ENCODE assay signal across 8 cellular contexts in the genomic region with DNA sequence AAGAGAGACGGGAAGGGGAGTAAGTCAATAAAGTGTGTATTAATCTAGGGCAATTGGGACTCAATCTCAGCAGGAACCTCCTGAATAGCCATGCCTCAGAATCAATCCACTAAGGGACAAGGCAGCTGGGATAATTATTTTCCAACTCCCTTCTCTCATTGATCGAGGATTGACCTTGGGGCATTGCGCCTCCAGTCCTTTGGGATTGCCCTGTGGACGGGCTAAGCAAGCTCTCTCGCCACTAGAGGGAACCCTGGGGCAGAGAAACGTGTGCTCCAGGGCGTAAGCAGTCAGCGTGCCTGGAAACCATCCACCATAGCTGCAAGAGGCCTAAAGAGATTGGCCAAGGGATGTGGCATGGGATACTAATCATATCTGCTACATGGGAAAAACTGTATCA. TPM values are rescaled to one million over a fixed set of nuclear protein-coding genes. Genes with fewer than 3 reads are reported as not detected.
DNase-seq lines count a peak whose midpoint lies in the region; ATAC-seq and TF ChIP-seq lines count a peak whose summit lies in the region.

No MANE protein-coding gene starts in this region.

- no peaks in the 10 kb centered on the region for H3K79me2 ChIP-seq in osteoblast (ENCODE audit: insufficient read depth, low read length)

- H3K27me3 ChIP-seq in H7 (ENCODE audit: control insufficient read depth, insufficient read depth, low read length) (no peaks in the 10 kb centered on the region), osteoblast (ENCODE audit: insufficient read depth, low read length) (no peaks in the 10 kb centered on the region)

- no peak for ATAC-seq in GM19397 (IDR thresholded peaks at IDR 0.05; ENCODE audit: unreplicated experiment)

- H4K20me1 ChIP-seq in osteoblast (ENCODE audit: insufficient read depth, low read length), result no peaks in the 10 kb centered on the region

- peak; percentile 82 for DNase-seq in COLO829 (ENCODE audit: low spot score)
- DNase-seq in H7, result peak; percentile 79
- DNase-seq in NCI-H345 (lab: John Stamatoyannopoulos, UW), result peak; percentile 56
- peak; percentile 17 for DNase-seq in activated T-cell treated with anti-CD3 and anti-CD28 coated beads for 1 hour (ENCODE audit: low read depth)
- peak; percentile 69 for DNase-seq in fibroblast of villous mesenchyme (ENCODE audit: low read depth)
- DNase-seq in osteoblast (ENCODE audit: insufficient read length, low spot score, missing footprints), result peak; percentile 82
- no peak for DNase-seq in DMS79 (lab: John Stamatoyannopoulos, UW)

- no peaks in the 10 kb centered on the region for H3K9me3 ChIP-seq in osteoblast (ENCODE audit: low read depth, low read length)

- H2AFZ ChIP-seq in osteoblast (ENCODE audit: low read length), result no peak overlapping the region

- no peak overlapping the region for H3K4me2 ChIP-seq in osteoblast (ENCODE audit: insufficient read depth, low read length)

- TF ChIP-seq CTCF in fibroblast of villous mesenchyme (IDR thresholded peaks at IDR 0.05; ENCODE audit: insufficient read depth, low read depth, low read length) (peak; percentile 86), osteoblast (IDR thresholded peaks at IDR 0.05; ENCODE audit: extremely low read depth, low read depth, low read length) (peak; percentile 55)

- H3K27ac ChIP-seq in osteoblast (ENCODE audit: low read depth, low read length), result no peak overlapping the region

- H3K4me1 ChIP-seq in osteoblast (ENCODE audit: insufficient read depth, low read length), result no peaks in the 10 kb centered on the region

- H3K36me3 ChIP-seq in H7 (replicated peaks; ENCODE audit: control insufficient read depth, insufficient read depth, low read length), result no peaks in the 10 kb centered on the region
- no peaks in the 10 kb centered on the region for H3K36me3 ChIP-seq in osteoblast (ENCODE audit: insufficient read depth, low read length)

- no peak overlapping the region for H3K4me3 ChIP-seq in H7 (ENCODE audit: insufficient read depth, low read depth, low read length)
- H3K4me3 ChIP-seq in fibroblast of villous mesenchyme (ENCODE audit: low read depth, low read length), result no peak overlapping the region
- H3K4me3 ChIP-seq in osteoblast (ENCODE audit: insufficient read depth, low read length), result no peak overlapping the region

RNA-seq across cellular contexts. Expression of a gene that starts 53.9 kb away (rescaled TPM):
- total RNA-seq in H7 (2014; rRNA removed; shearing (Covaris generic)), result 6.6 and 8.6 TPM in 2 replicates
- total RNA-seq in fibroblast of villous mesenchyme (10.3 and 13.4 TPM in 2 replicates), osteoblast (9.0 and 10.9 TPM in 2 replicates)
